In the genomic region with DNA sequence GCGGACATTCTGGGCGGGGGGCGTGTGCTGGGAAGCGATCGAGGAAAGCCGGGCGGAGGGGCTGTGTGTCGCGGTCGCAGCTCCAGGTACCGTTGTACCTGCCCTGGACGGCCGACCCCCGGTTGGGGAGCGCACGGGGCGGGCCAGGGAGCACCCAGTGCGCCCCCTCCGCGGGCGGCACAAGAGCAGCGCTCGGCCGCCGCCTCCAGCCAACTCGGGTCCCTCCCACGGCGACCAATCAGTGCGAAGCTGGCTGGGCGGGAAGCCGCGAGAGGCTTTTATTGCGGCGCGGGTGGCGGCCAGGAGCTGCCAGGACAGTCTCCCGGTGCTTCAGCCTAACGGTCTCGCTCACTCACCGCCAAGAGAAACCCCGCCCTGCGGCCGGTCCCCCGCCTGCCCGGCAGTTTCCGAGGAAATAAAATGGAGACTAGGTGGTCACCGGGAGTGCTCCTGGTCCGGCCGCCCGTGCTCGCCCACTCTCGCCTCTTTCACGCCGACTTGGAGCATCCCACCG, we compare ENCODE assay signal across 8 cellular contexts. TPM values are rescaled to one million over a fixed set of nuclear protein-coding genes. Genes with fewer than 3 reads are reported as not detected.
DNase-seq lines count a peak whose midpoint lies in the region; ATAC-seq, FAIRE-seq and TF ChIP-seq lines count a peak whose summit lies in the region.

No MANE protein-coding gene starts in this region.

- no peak for ATAC-seq in HG02642 (IDR thresholded peaks at IDR 0.05; ENCODE audit: poor library complexity, unreplicated experiment)

- peaks cover 5 to 93% (median 53%) of the 10 kb centered on the region in 7 donors for H3K27me3 ChIP-seq in spleen (replicated peaks in 1 of 7)

- H3K36me3 Mint-ChIP-seq in T-helper 2 cell treated with Interferon-gamma antibody and Interleukin-4, amounts not matched to agents 5 μg/mL and 100 μg/mL, for 36 hours (ENCODE audit: low read depth), result no peaks in the 10 kb centered on the region

- no peak for TF ChIP-seq POLR2A in spleen (IDR thresholded peaks at IDR 0.05)

- peaks cover 10% of the 10 kb centered on the region for H3K4me1 Mint-ChIP-seq in T-helper 2 cell treated with Interferon-gamma antibody and Interleukin-4, amounts not matched to agents 5 μg/mL and 100 μg/mL, for 36 hours (ENCODE audit: low read depth)

- FAIRE-seq in kidney (lab: Jason Lieb, UNC), result no peak

- no peak overlapping the region for H3K9ac ChIP-seq in kidney (ENCODE audit: low read length in 2 of 2)

- H3K4me3 Mint-ChIP-seq in T-helper 2 cell treated with Interferon-gamma antibody and Interleukin-4, amounts not matched to agents 5 μg/mL and 100 μg/mL, for 36 hours, result peak overlapping the region; percentile 82

- no peak for DNase-seq in T-helper 2 cell treated with Interferon-gamma antibody and Interleukin-4, amounts not matched to agents 5 μg/mL and 100 μg/mL, for 36 hours (ENCODE audit: low spot score)
- DNase-seq in T-helper 2 cell (no peak), NCI-H2227 treated with DMSO at 0.1 percent for 48 hours (lab: John Stamatoyannopoulos, UW) (peak; percentile 84), cerebellar cortex (ENCODE audit: low spot score) (peak; percentile 79), kidney (peak; percentile 79), spleen (peak; percentile 78)
- no peak for DNase-seq in activated CD4-positive, alpha-beta T cell treated with anti-CD3 and anti-CD28 coated beads, Interleukin-2, amount 50 U/mL, for 1 hour

- H3K27ac ChIP-seq in kidney (ENCODE audit: low read depth in 2 of 2, low read length in 2 of 2) (no peak overlapping the region), spleen (no peak overlapping the region)

- no peaks in the 10 kb centered on the region for H3K9me3 Mint-ChIP-seq in T-helper 2 cell treated with Interferon-gamma antibody and Interleukin-4, amounts not matched to agents 5 μg/mL and 100 μg/mL, for 36 hours

- peaks cover 70% of the 10 kb centered on the region for H3K27me3 Mint-ChIP-seq in T-helper 2 cell treated with Interferon-gamma antibody and Interleukin-4, amounts not matched to agents 5 μg/mL and 100 μg/mL, for 36 hours (ENCODE audit: low read depth)

- H3K36me3 ChIP-seq in kidney (ENCODE audit: control insufficient read depth in 1 of 2, insufficient read depth in 2 of 2, low read length in 2 of 2) (no peaks in the 10 kb centered on the region), spleen (no peaks in the 10 kb centered on the region)

- TF ChIP-seq CTCF in kidney (IDR thresholded peaks at IDR 0.05; ENCODE audit: borderline replicate concordance, extremely low read depth, insufficient read depth) (no peak), spleen (IDR thresholded peaks at IDR 0.05 in 8 of 11, conservative IDR thresholded peaks at IDR 0.05 in 3 of 11) (no peak)

- H3K4me3 ChIP-seq in kidney (ENCODE audit: low read length in 2 of 2), result peak overlapping the region in 1 of 2 donors; percentile 52
- H3K4me3 ChIP-seq in spleen, result peak overlapping the region; percentile 27 to 75 (median 51)

- H3K4me1 ChIP-seq in kidney (ENCODE audit: control insufficient read depth in 1 of 2, insufficient read depth in 1 of 2, low read depth in 1 of 2, low read length in 2 of 2), result peaks cover 0 to 4% of the 10 kb centered on the region in 2 donors
- H3K4me1 ChIP-seq in spleen, result peaks cover 3 to 33% (median 28%) of the 10 kb centered on the region in 6 donors

- intact Hi-C loops in kidney (cut with DNase I) (no loop called here), spleen (cut with DNase I; ENCODE audit: low total_unique reads) (no loop called here)

- 0 to 6% (median 2%) methylated on average over 24 to 55 of the region's 55 CpGs for WGBS in spleen, 5 donors

- H3K27ac Mint-ChIP-seq in T-helper 2 cell treated with Interferon-gamma antibody and Interleukin-4, amounts not matched to agents 5 μg/mL and 100 μg/mL, for 36 hours, result no peak overlapping the region

- H3K9me3 ChIP-seq in kidney (ENCODE audit: control insufficient read depth in 1 of 2, low read length in 2 of 2) (no peaks in the 10 kb centered on the region), spleen (no peaks in the 10 kb centered on the region)

RNA-seq across cellular contexts. Expression of a gene that starts 1.7 kb away (rescaled TPM):
- 3.0 TPM for total RNA-seq in kidney
- 1.7 TPM for polyA plus RNA-seq in kidney (ENCODE audit: insufficient read depth, low read depth, low replicate concordance)
- 10 to 100 TPM in 2 of 7 donors, 1 to 10 TPM in 5; 5.5 to 13.2 (median 8.1) TPM for total RNA-seq in spleen
- polyA plus RNA-seq in spleen, result 1 to 10 TPM in 1 of 3 donors, under 1 TPM in 2; 0.41 to 2.2 (median 0.57) TPM

Comparison
In these comparisons a context has a peak if more than half of its experiments do, and no peak if none do; other contexts are left out.
1. DNase-seq: peak in NCI-H2227 treated with DMSO at 0.1 percent for 48 hours (single experiment), cerebellar cortex (single experiment), kidney (single experiment) and spleen (single experiment); none in T-helper 2 cell treated with Interferon-gamma antibody and Interleukin-4, amounts not matched to agents 5 μg/mL and 100 μg/mL, for 36 hours (single experiment), T-helper 2 cell (0 of 5) and activated CD4-positive, alpha-beta T cell treated with anti-CD3 and anti-CD28 coated beads, Interleukin-2, amount 50 U/mL, for 1 hour (single experiment).